1 cellular context compared by ENCODE assay signal in genomic region chr19:18434411-18435184, GRCh38.
TF ChIP-seq lines count a peak whose summit lies in the region.

No MANE protein-coding gene starts in this region.

TF ChIP-seq in HEK293, 187 proteins besides CTCF, POLR2A, EP300 and RAD21 (continued from another document and continues in another):
- no peak for TF ChIP-seq ATF2 (tag by site-specific recombination; IDR thresholded peaks at IDR 0.05; ENCODE audit: low read depth)
- peak; percentile 85 for TF ChIP-seq ZFP69B (tag by site-specific recombination; IDR thresholded peaks at IDR 0.05)
- TF ChIP-seq ZBTB6 (tag by site-specific recombination; IDR thresholded peaks at IDR 0.05): no peak
- no peak for TF ChIP-seq ZNF626 (tag by site-specific recombination; IDR thresholded peaks at IDR 0.05)
- no peak for TF ChIP-seq ZNF549 (tag by site-specific recombination; IDR thresholded peaks at IDR 0.05)
- TF ChIP-seq ZNF692 (tag by site-specific recombination; IDR thresholded peaks at IDR 0.05): peak; percentile 92
- no peak for TF ChIP-seq ZNF335 (tag by site-specific recombination; conservative IDR thresholded peaks at IDR 0.05)
- no peak for TF ChIP-seq ZNF214 (tag by site-specific recombination; IDR thresholded peaks at IDR 0.05; ENCODE audit: borderline replicate concordance)
- peak; percentile 8; the same call in 1 of the 2 replicates for TF ChIP-seq KLF1 (tag by site-specific recombination; IDR thresholded peaks at IDR 0.05)
- no peak for TF ChIP-seq ZNF624 (tag by site-specific recombination; IDR thresholded peaks at IDR 0.05)
- no peak for TF ChIP-seq EGR2 (tag by site-specific recombination; IDR thresholded peaks at IDR 0.05; ENCODE audit: low read depth)
- TF ChIP-seq MEIS1 (CRISPR knock-in tag; IDR thresholded peaks at IDR 0.05; ENCODE audit: borderline replicate concordance): no peak
- TF ChIP-seq YY2 (tag by site-specific recombination; IDR thresholded peaks at IDR 0.05): no peak
- TF ChIP-seq ZNF433 (tag by site-specific recombination; IDR thresholded peaks at IDR 0.05; ENCODE audit: low read depth): no peak
- no peak for TF ChIP-seq PRDM10 (tag by site-specific recombination; IDR thresholded peaks at IDR 0.05)
- peak; percentile 74 for TF ChIP-seq BCL11B (tag by site-specific recombination; IDR thresholded peaks at IDR 0.05; ENCODE audit: low read depth)
- TF ChIP-seq ZFHX2 (tag by site-specific recombination; conservative IDR thresholded peaks at IDR 0.05): no peak
- TF ChIP-seq ZNF48 (tag by site-specific recombination; IDR thresholded peaks at IDR 0.05): no peak
- 0 out of 2 replicates have a peak, but pooled peaks have one; percentile 11 for TF ChIP-seq ZBTB10 (tag by site-specific recombination; IDR thresholded peaks at IDR 0.05)
- TF ChIP-seq, protein P1, sequence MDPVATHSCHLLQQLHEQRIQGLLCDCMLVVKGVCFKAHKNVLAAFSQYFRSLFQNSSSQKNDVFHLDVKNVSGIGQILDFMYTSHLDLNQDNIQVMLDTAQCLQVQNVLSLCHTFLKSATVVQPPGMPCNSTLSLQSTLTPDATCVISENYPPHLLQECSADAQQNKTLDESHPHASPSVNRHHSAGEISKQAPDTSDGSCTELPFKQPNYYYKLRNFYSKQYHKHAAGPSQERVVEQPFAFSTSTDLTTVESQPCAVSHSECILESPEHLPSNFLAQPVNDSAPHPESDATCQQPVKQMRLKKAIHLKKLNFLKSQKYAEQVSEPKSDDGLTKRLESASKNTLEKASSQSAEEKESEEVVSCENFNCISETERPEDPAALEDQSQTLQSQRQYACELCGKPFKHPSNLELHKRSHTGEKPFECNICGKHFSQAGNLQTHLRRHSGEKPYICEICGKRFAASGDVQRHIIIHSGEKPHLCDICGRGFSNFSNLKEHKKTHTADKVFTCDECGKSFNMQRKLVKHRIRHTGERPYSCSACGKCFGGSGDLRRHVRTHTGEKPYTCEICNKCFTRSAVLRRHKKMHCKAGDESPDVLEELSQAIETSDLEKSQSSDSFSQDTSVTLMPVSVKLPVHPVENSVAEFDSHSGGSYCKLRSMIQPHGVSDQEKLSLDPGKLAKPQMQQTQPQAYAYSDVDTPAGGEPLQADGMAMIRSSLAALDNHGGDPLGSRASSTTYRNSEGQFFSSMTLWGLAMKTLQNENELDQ (tag by site-specific recombination; IDR thresholded peaks at IDR 0.05; ENCODE audit: low read depth): no peak
- no peak for TF ChIP-seq MYNN (tag by site-specific recombination; IDR thresholded peaks at IDR 0.05; ENCODE audit: borderline replicate concordance)
- TF ChIP-seq ZSCAN18 (tag by site-specific recombination; IDR thresholded peaks at IDR 0.05): no peak
- TF ChIP-seq ZNF768 (tag by site-specific recombination; IDR thresholded peaks at IDR 0.05): no peak
- TF ChIP-seq ZBTB21 (tag by site-specific recombination; IDR thresholded peaks at IDR 0.05): no peak
- no peak for TF ChIP-seq ZSCAN4 (tag by site-specific recombination; IDR thresholded peaks at IDR 0.05)
- peak; percentile 72 for TF ChIP-seq GLIS1 (tag by site-specific recombination; IDR thresholded peaks at IDR 0.05)
- no peak for TF ChIP-seq ZNF658 (tag by site-specific recombination; IDR thresholded peaks at IDR 0.05)
- TF ChIP-seq ZSCAN5A (tag by site-specific recombination; IDR thresholded peaks at IDR 0.05): no peak
- TF ChIP-seq ZBTB1 (tag by site-specific recombination; IDR thresholded peaks at IDR 0.05): no peak
- TF ChIP-seq ZNF239 (tag by site-specific recombination; IDR thresholded peaks at IDR 0.05): no peak
- TF ChIP-seq ZNF701 (tag by site-specific recombination; IDR thresholded peaks at IDR 0.05): no peak
- no peak for TF ChIP-seq SCRT1 (tag by site-specific recombination; IDR thresholded peaks at IDR 0.05; ENCODE audit: borderline replicate concordance)
- no peak for TF ChIP-seq REPIN1 (tag by site-specific recombination; IDR thresholded peaks at IDR 0.05; ENCODE audit: low read depth)
- TF ChIP-seq ZNF585B (tag by site-specific recombination; IDR thresholded peaks at IDR 0.05): no peak
- TF ChIP-seq ZNF664 (tag by site-specific recombination; IDR thresholded peaks at IDR 0.05): no peak
- TF ChIP-seq, protein P2, sequence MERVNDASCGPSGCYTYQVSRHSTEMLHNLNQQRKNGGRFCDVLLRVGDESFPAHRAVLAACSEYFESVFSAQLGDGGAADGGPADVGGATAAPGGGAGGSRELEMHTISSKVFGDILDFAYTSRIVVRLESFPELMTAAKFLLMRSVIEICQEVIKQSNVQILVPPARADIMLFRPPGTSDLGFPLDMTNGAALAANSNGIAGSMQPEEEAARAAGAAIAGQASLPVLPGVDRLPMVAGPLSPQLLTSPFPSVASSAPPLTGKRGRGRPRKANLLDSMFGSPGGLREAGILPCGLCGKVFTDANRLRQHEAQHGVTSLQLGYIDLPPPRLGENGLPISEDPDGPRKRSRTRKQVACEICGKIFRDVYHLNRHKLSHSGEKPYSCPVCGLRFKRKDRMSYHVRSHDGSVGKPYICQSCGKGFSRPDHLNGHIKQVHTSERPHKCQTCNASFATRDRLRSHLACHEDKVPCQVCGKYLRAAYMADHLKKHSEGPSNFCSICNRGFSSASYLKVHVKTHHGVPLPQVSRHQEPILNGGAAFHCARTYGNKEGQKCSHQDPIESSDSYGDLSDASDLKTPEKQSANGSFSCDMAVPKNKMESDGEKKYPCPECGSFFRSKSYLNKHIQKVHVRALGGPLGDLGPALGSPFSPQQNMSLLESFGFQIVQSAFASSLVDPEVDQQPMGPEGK (tag by site-specific recombination; IDR thresholded peaks at IDR 0.05): peak; percentile 18
- TF ChIP-seq ZNF202 (tag by site-specific recombination; IDR thresholded peaks at IDR 0.05; ENCODE audit: borderline replicate concordance): no peak
- no peak for TF ChIP-seq ZNF324 (tag by site-specific recombination; IDR thresholded peaks at IDR 0.05)
- peak; percentile 19; the same call in 1 of the 2 replicates for TF ChIP-seq KLF10 (tag by site-specific recombination; IDR thresholded peaks at IDR 0.05)
